13 cellular contexts compared by ENCODE assay signal in genomic region chr3:194880940-194881925, GRCh38.
A peak's percentile ranks its signal among the peaks of the same experiment; 100 is the strongest.
DNase-seq lines count a peak whose midpoint lies in the region; ATAC-seq and TF ChIP-seq lines count a peak whose summit lies in the region.
"Had no signal": no experiment of that assay in that cellular context is flagged by ENCODE, and none has a peak within 500 bp of the region (broad histone marks: within the 10 kb centered on the region; RNA-seq: fewer than 3 reads in every experiment).

No MANE protein-coding gene starts in this region.

- no peaks in the 10 kb centered on the region for H4K20me1 ChIP-seq in neural progenitor cell (ENCODE audit: low read depth)

- no peaks in the 10 kb centered on the region for H3K9me3 ChIP-seq in breast epithelium
- no peaks in the 10 kb centered on the region for H3K9me3 ChIP-seq in WERI-Rb-1 (ENCODE audit: severe bottlenecking)
- H3K9me3 ChIP-seq in lower lobe of right lung, result peaks cover 12% of the 10 kb centered on the region
- H3K9me3 ChIP-seq in neural progenitor cell (ENCODE audit: low read depth), result no peaks in the 10 kb centered on the region

- H3K79me2 ChIP-seq in neural progenitor cell (ENCODE audit: low read depth), result no peaks in the 10 kb centered on the region

- no peak for TF ChIP-seq CTCF in breast epithelium (IDR thresholded peaks at IDR 0.05)
- no peak for TF ChIP-seq CTCF in MCF 10A (IDR thresholded peaks at IDR 0.05; ENCODE audit: unreplicated experiment)
- no peak for TF ChIP-seq CTCF in WERI-Rb-1 (IDR thresholded peaks at IDR 0.05; ENCODE audit: low read depth, low read length)
- no peak for TF ChIP-seq CTCF in lower lobe of right lung (IDR thresholded peaks at IDR 0.05)
- TF ChIP-seq CTCF in neural progenitor cell (IDR thresholded peaks at IDR 0.05), result no peak

- intact Hi-C loops in breast epithelium (cut with DNase I; ENCODE audit: low total_unique reads), result no loop called here
- intact Hi-C loops in MCF 10A (cut with micrococcal nuclease), result no loop called here
- intact Hi-C loops in lower lobe of right lung (cut with DNase I), result no loop called here

- no peaks in the 10 kb centered on the region for H3K27me3 Mint-ChIP-seq in MCF 10A (ENCODE audit: insufficient read depth, unreplicated experiment)
- H3K27me3 Mint-ChIP-seq in neural progenitor cell (ENCODE audit: insufficient read depth, low read depth), result peaks cover 8% of the 10 kb centered on the region

- no peak overlapping the region for H3K9ac ChIP-seq in neural progenitor cell

- H3K4me1 ChIP-seq in breast epithelium (peaks cover 5 to 8% of the 10 kb centered on the region in 2 donors), lower lobe of right lung (peaks cover 27% of the 10 kb centered on the region), neural progenitor cell (peaks cover 5% of the 10 kb centered on the region)
- H3K4me1 ChIP-seq: SJCRH30 had no signal

- no peak overlapping the region for H3K4me2 ChIP-seq in neural progenitor cell

- peak overlapping the region; percentile 71 to 80 for H3K27ac ChIP-seq in breast epithelium
- peak overlapping the region; percentile 14; the same call in 1 of the 2 replicates for H3K27ac ChIP-seq in WERI-Rb-1
- H3K27ac ChIP-seq in lower lobe of right lung, result peak overlapping the region; percentile 57
- no peak overlapping the region for H3K27ac ChIP-seq in neural progenitor cell
- H3K27ac ChIP-seq: SJCRH30 had no signal

- H3K27ac Mint-ChIP-seq in MCF 10A (ENCODE audit: low read depth, unreplicated experiment) (no peak overlapping the region), neural progenitor cell (no peak overlapping the region)

- H3K4me3 ChIP-seq in breast epithelium, result no peak overlapping the region
- H3K4me3 ChIP-seq in WERI-Rb-1 (ENCODE audit: low read depth, low read length), result no peak overlapping the region
- no peak overlapping the region for H3K4me3 ChIP-seq in lower lobe of right lung
- H3K4me3 ChIP-seq in neural progenitor cell, result no peak overlapping the region
- H3K4me3 ChIP-seq: SJCRH30 had no signal

- peaks cover 8% of the 10 kb centered on the region for H3K9me3 Mint-ChIP-seq in MCF 10A (ENCODE audit: unreplicated experiment)
- peaks cover 18% of the 10 kb centered on the region for H3K9me3 Mint-ChIP-seq in neural progenitor cell

- CTCF ChIA-PET in MCF 10A (lab: Yijun Ruan, JAX), result interaction anchor here (0.9 kb wide), 1 partner anchor 225 kb away, joined by 3 read pairs; no protein-coding TSS in a partner anchor

- POLR2A ChIA-PET in MCF 10A (lab: Yijun Ruan, JAX), result interaction anchor here (1.1 kb wide), 1 partner anchor 10 kb away, joined by 4 read pairs; no protein-coding TSS in a partner anchor

- DNase-seq in breast epithelium (ENCODE audit: low spot score in 2 of 2) (no peak), MCF 10A (ENCODE audit: unreplicated experiment) (no peak), WERI-Rb-1 (no peak), lower lobe of right lung (no peak), retina (no peak), left lobe of liver (ENCODE audit: low spot score) (no peak), neural progenitor cell (ENCODE audit: low spot score) (no peak)
- DNase-seq: activated CD4-positive, alpha-beta T cell treated with anti-CD3 and anti-CD28 coated beads for 1 hour; activated T-cell treated with anti-CD3 and anti-CD28 coated beads, Interleukin-2, amount 50 U/mL, for 48 hours; amniotic stem cell; left cardiac atrium; SJCRH30 had no signal

- no peaks in the 10 kb centered on the region for H3F3A ChIP-seq in neural progenitor cell (ENCODE audit: low read depth)

- H3K4me1 Mint-ChIP-seq in MCF 10A (ENCODE audit: insufficient read depth, unreplicated experiment) (no peaks in the 10 kb centered on the region), neural progenitor cell (peaks cover 9% of the 10 kb centered on the region)

- H3K36me3 Mint-ChIP-seq in MCF 10A (ENCODE audit: insufficient read depth, unreplicated experiment) (peaks cover 6% of the 10 kb centered on the region), neural progenitor cell (no peaks in the 10 kb centered on the region)

- no peak overlapping the region for H2AFZ ChIP-seq in neural progenitor cell (replicated peaks)

- TF ChIP-seq POLR2A in breast epithelium (IDR thresholded peaks at IDR 0.05), result no peak

- no TSS peak for BruUV-seq in MCF 10A (replicated peaks; lab: Mats Ljungman, UMichigan)

- H3K4me3 Mint-ChIP-seq in MCF 10A (ENCODE audit: unreplicated experiment), result no peak overlapping the region
- no peak overlapping the region for H3K4me3 Mint-ChIP-seq in neural progenitor cell

- no peaks in the 10 kb centered on the region for H3K27me3 ChIP-seq in breast epithelium
- no peaks in the 10 kb centered on the region for H3K27me3 ChIP-seq in WERI-Rb-1 (ENCODE audit: insufficient read depth, low read depth, severe bottlenecking)
- no peaks in the 10 kb centered on the region for H3K27me3 ChIP-seq in lower lobe of right lung (ENCODE audit: low read depth)
- H3K27me3 ChIP-seq in neural progenitor cell, result no peaks in the 10 kb centered on the region

- H3K36me3 ChIP-seq in breast epithelium, result no peaks in the 10 kb centered on the region
- H3K36me3 ChIP-seq in WERI-Rb-1, result no peaks in the 10 kb centered on the region
- H3K36me3 ChIP-seq in lower lobe of right lung, result no peaks in the 10 kb centered on the region
- H3K36me3 ChIP-seq in neural progenitor cell, result no peaks in the 10 kb centered on the region
- H3K36me3 ChIP-seq: SJCRH30 had no signal

- ATAC-seq in lower lobe of right lung (no peak), left lobe of liver (no peak), HG03457 (IDR thresholded peaks at IDR 0.05; ENCODE audit: unreplicated experiment) (no peak)
